ENCODE assay signal across 8 cellular contexts in the genomic region with DNA sequence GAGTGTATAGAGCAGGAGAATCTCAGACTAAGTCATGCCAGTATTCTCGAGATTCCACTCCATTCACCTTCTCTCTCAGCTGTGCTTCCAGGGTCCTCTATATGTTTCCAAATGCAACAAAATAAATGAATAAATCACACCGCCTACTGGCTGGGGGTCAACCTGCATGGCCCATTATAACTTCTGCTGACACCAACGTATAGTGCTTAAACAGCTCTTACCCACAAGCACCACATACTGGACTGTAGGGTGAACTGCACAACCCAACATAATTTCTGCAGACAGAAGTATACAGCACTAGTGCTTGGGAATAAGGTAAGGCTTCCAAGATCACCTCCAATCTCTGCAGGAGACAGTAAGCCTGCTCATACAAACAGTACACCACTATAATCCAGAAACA. TPM values are rescaled to one million over a fixed set of nuclear protein-coding genes. Genes with fewer than 3 reads are reported as not detected.
DNase-seq lines count a peak whose midpoint lies in the region; ATAC-seq and TF ChIP-seq lines count a peak whose summit lies in the region.

No MANE protein-coding gene starts in this region.

- no peaks in the 10 kb centered on the region for H3K9me2 ChIP-seq in SK-N-SH

- CTCF ChIA-PET in SK-N-SH (lab: Yijun Ruan, JAX): interaction anchor here (0.7 to 2.5 kb wide), 21 partner anchors 9 to 454 kb away, joined by 3 to 35 read pairs (median 4); partner anchors contain the start of gene ABLIM3
- CTCF ChIA-PET in RWPE1 (lab: Yijun Ruan, JAX): interaction anchor here (0.7 kb wide), 2 partner anchors 101 to 204 kb away, joined by 3 to 4 read pairs; no protein-coding TSS in a partner anchor

- TF ChIP-seq EP300 in SK-N-SH (IDR thresholded peaks at IDR 0.05; ENCODE audit: borderline replicate concordance in 1 of 2, low read depth in 1 of 2, low read length in 1 of 2): no peak

- WGBS in SK-N-SH (ENCODE audit: low lambda C conversion rate): 29% methylated on average over 3 of the region's 3 CpGs
- no CpG with 5 or more reads among the region's 3 CpGs for WGBS in iPS DF 6.9 (ENCODE audit: insufficient coverage, insufficient read length)

- H3K9ac ChIP-seq in SK-N-SH: no peak overlapping the region

- H3K27me3 ChIP-seq in SK-N-SH (ENCODE audit: insufficient read depth) (no peaks in the 10 kb centered on the region; the same call in 1 of the 2 replicates), iPS DF 6.9 (ENCODE audit: control insufficient read depth, insufficient read depth, low read length) (no peaks in the 10 kb centered on the region)

- H4K20me1 ChIP-seq in SK-N-SH (ENCODE audit: insufficient read depth): no peaks in the 10 kb centered on the region

- H3K4me3 ChIP-seq in SK-N-SH (ENCODE audit: low read depth in 2 of 2, low read length in 1 of 2): no peak overlapping the region; a peak in 1 of 4 replicates
- H3K4me3 ChIP-seq in iPS DF 6.9 (ENCODE audit: low read length): no peak overlapping the region

- H3K4me2 ChIP-seq in SK-N-SH: no peak overlapping the region

- H2AFZ ChIP-seq in SK-N-SH (ENCODE audit: low read depth): no peak overlapping the region

- no peaks in the 10 kb centered on the region for H3K79me2 ChIP-seq in SK-N-SH (ENCODE audit: insufficient read depth)

- TF ChIP-seq CTCF in SK-N-SH (IDR thresholded peaks at IDR 0.05) (peak; percentile 53), RWPE1 (conservative IDR thresholded peaks at IDR 0.05; ENCODE audit: low read depth) (no peak)

- ATAC-seq in GM19395 (IDR thresholded peaks at IDR 0.05; ENCODE audit: unreplicated experiment): peak; percentile 97
- ATAC-seq in HG03280 (IDR thresholded peaks at IDR 0.05; ENCODE audit: unreplicated experiment): peak; percentile 98

- TF ChIP-seq RAD21 in SK-N-SH (IDR thresholded peaks at IDR 0.05; ENCODE audit: low read length): peak; percentile 77

- no peaks in the 10 kb centered on the region for H3K36me3 ChIP-seq in SK-N-SH (replicated peaks in 1 of 2; ENCODE audit: control insufficient read depth in 1 of 2, insufficient read depth in 2 of 2, low read length in 1 of 2)
- H3K36me3 ChIP-seq in iPS DF 6.9 (ENCODE audit: control insufficient read depth, insufficient read depth, low read length): no peaks in the 10 kb centered on the region

- H3F3A ChIP-seq in SK-N-SH (replicated peaks; ENCODE audit: insufficient read depth): no peaks in the 10 kb centered on the region

- POLR2A ChIA-PET in SK-N-SH (lab: Yijun Ruan, JAX) (no interaction called here), RWPE1 (lab: Yijun Ruan, JAX; ENCODE audit: low non-redundant PET) (no interaction called here)

- H3K27ac ChIP-seq in SK-N-SH (ENCODE audit: low read depth in 2 of 2, low read length in 1 of 2) (peak overlapping the region in 1 of 2 experiments; percentile 33; a peak in 1 of 4 replicates), iPS DF 6.9 (ENCODE audit: low read length) (no peak overlapping the region), RWPE1 (no peak overlapping the region)

- H3K9me3 ChIP-seq in SK-N-SH (no peaks in the 10 kb centered on the region; the same call in 1 of the 2 replicates), iPS DF 6.9 (ENCODE audit: control insufficient read depth, insufficient read depth, low read length) (no peaks in the 10 kb centered on the region)

- H3K4me1 ChIP-seq in SK-N-SH (ENCODE audit: control insufficient read depth in 1 of 2, insufficient read depth in 2 of 2, low read depth in 1 of 2, low read length in 1 of 2): peaks cover 0 to 4% of the 10 kb centered on the region in 2 experiments; a peak in 2 of 4 replicates
- H3K4me1 ChIP-seq in iPS DF 6.9 (ENCODE audit: control insufficient read depth, insufficient read depth, low read length): no peaks in the 10 kb centered on the region

- DNase-seq in DMS53 (lab: John Stamatoyannopoulos, UW) (peak; percentile 71), SK-N-SH (no peak), iPS DF 6.9 (ENCODE audit: low read depth, low spot score) (peak; percentile 45), RWPE1 (ENCODE audit: low spot score) (no peak), amniotic stem cell (lab: John Stamatoyannopoulos, UW) (no peak)
- DNase-seq in activated CD4-positive, CD25-positive, alpha-beta regulatory T cell (lab: John Stamatoyannopoulos, UW): no peak

TF ChIP-seq in SK-N-SH, 30 proteins besides CTCF, POLR2A, EP300 and RAD21:
- TF ChIP-seq TCF12 (IDR thresholded peaks at IDR 0.05) (no peak), TEAD4 (IDR thresholded peaks at IDR 0.05; ENCODE audit: borderline replicate concordance, insufficient read depth) (no peak), SMC3 (IDR thresholded peaks at IDR 0.05; ENCODE audit: low read depth, low read length) (peak; percentile 51; the same call in 1 of the 2 replicates), POLR2AphosphoS5 (IDR thresholded peaks at IDR 0.05; ENCODE audit: low read depth, low read length) (no peak)

RNA-seq across cellular contexts. Expression of gene HTR4, which starts 33.1 kb away (rescaled TPM):
- not detected in 2 replicates for polyA plus RNA-seq in SK-N-SH (2012; rRNA removed)
- not detected in 2 replicates for polyA plus RNA-seq in SK-N-SH (2012; cell fraction: cytosol; rRNA removed)
- polyA plus RNA-seq in SK-N-SH (2012; cell fraction: nucleus; rRNA removed): not detected in 2 replicates

Comparison
In these comparisons a context has a peak if more than half of its experiments do, and no peak if none do; other contexts are left out.
1. DNase-seq: peak in DMS53 (single experiment) and iPS DF 6.9 (single experiment); none in SK-N-SH (single experiment), RWPE1 (single experiment), activated CD4-positive, CD25-positive, alpha-beta regulatory T cell (0 of 4) and amniotic stem cell (single experiment).